Comparison of ENCODE assay signal across 34 cellular contexts in genomic region chr2:2721296-2721835, GRCh38.
"Had no signal": no experiment of that assay in that cellular context is flagged by ENCODE, and none has a peak within 500 bp of the region (broad histone marks: within the 10 kb centered on the region; RNA-seq: fewer than 3 reads in every experiment).

No MANE protein-coding gene starts in this region.

- H3K9me3 ChIP-seq: MG63 had no signal

- H3K4me3 ChIP-seq: MG63 had no signal

- H3K27ac ChIP-seq: KMS-11 had no signal

- DNase-seq: Karpas-422, Kasumi-1, KG1, MG63, MM.1S, MV-4-11, NCI-H1048, NCI-H1092, NCI-H1092 treated with DMSO at 0.1 percent for 48 hours, NCI-H1105, NCI-H1105 treated with DMSO at 0.1 percent for 48 hours, NCI-H1417, NCI-H1417 treated with DMSO at 0.1 percent for 48 hours, NCI-H1436, NCI-H1436 treated with DMSO at 0.1 percent for 48 hours, NCI-H146, NCI-H1694, NCI-H1694 treated with DMSO at 0.1 percent for 48 hours, NCI-H187, NCI-H187 treated with DMSO at 0.1 percent for 48 hours, NCI-H1930, NCI-H2029, NCI-H2029 treated with DMSO at 0.1 percent for 48 hours, NCI-H2081, NCI-H2081 treated with DMSO at 0.1 percent for 48 hours, NCI-H2107, NCI-H2171, NCI-H2171 treated with DMSO at 0.1 percent for 48 hours, NCI-H2227 treated with DMSO at 0.1 percent for 48 hours, NCI-H226, NCI-H345, NCI-H446, NCI-H446 treated with DMSO at 0.1 percent for 48 hours had no signal

- H3K4me2 ChIP-seq: KMS-11 had no signal

- H3K36me3 ChIP-seq: MG63 had no signal

- H3K9ac ChIP-seq: KMS-11 had no signal
